18 cellular contexts compared by ENCODE assay signal in genomic region chr1:157442065-157442464, GRCh38.
A peak's percentile ranks its signal among the peaks of the same experiment; 100 is the strongest.
DNase-seq lines count a peak whose midpoint lies in the region; ATAC-seq, FAIRE-seq and TF ChIP-seq lines count a peak whose summit lies in the region.
"Had no signal": no experiment of that assay in that cellular context is flagged by ENCODE, and none has a peak within 500 bp of the region (broad histone marks: within the 10 kb centered on the region; RNA-seq: fewer than 3 reads in every experiment).

No MANE protein-coding gene starts in this region.

- H3K9me2 ChIP-seq in PC-3 (replicated peaks; ENCODE audit: low read length) = no peaks in the 10 kb centered on the region

- FAIRE-seq in HepG2 (lab: Jason Lieb, UNC) = no peak
- FAIRE-seq in frontal cortex (lab: Jason Lieb, UNC) = no peak
- FAIRE-seq: A204.1 had no signal

- H3K79me1 ChIP-seq in neuronal stem cell (ENCODE audit: low read depth, low read length) = no peaks in the 10 kb centered on the region

- no peaks in the 10 kb centered on the region for H3F3A ChIP-seq in PC-3 (ENCODE audit: low read length, unreplicated experiment)

- BruUV-seq in HepG2 (replicated peaks; lab: Mats Ljungman, UMichigan) (no TSS peak), PC-3 (replicated peaks; lab: Mats Ljungman, UMichigan) (no TSS peak), MCF 10A (replicated peaks; lab: Mats Ljungman, UMichigan) (no TSS peak)

- TF ChIP-seq EP300 in HepG2 (IDR thresholded peaks at IDR 0.05; ENCODE audit: low read depth in 2 of 2, low read length in 2 of 2) = no peak
- TF ChIP-seq EP300 in HepG2 (CRISPR knock-in tag; IDR thresholded peaks at IDR 0.05; ENCODE audit: borderline replicate concordance) = no peak

- no peak overlapping the region for H4K8ac ChIP-seq in neuronal stem cell (ENCODE audit: low read depth, low read length)

- TF ChIP-seq CTCF in endodermal cell (conservative IDR thresholded peaks at IDR 0.05) = no peak
- no peak for TF ChIP-seq CTCF in HepG2 (CRISPR knock-in tag; IDR thresholded peaks at IDR 0.05)
- TF ChIP-seq CTCF in PC-3 (conservative IDR thresholded peaks at IDR 0.05; ENCODE audit: low read depth, low read length) = no peak
- no peak for TF ChIP-seq CTCF in MCF 10A (IDR thresholded peaks at IDR 0.05; ENCODE audit: unreplicated experiment)

- H2BK15ac ChIP-seq in neuronal stem cell (ENCODE audit: low read length) = no peak overlapping the region

- CTCF ChIA-PET in HepG2 (lab: Yijun Ruan, JAX; ENCODE audit: low intra/inter-chr PET ratio, low total read pairs) = no interaction called here
- CTCF ChIA-PET in PC-3 (lab: Charles Lee) = no interaction called here
- CTCF ChIA-PET in MCF 10A (lab: Yijun Ruan, JAX) = interaction anchor here (1.0 kb wide), 1 partner anchor 64 kb away, joined by 4 read pairs; no protein-coding TSS in a partner anchor

- H3K4me3 ChIP-seq in endodermal cell (ENCODE audit: low read length) (no peak overlapping the region), HepG2 (replicated peaks in 1 of 3; ENCODE audit: insufficient read depth in 1 of 3, low read depth in 2 of 3, low read length in 3 of 3) (no peak overlapping the region), neuronal stem cell (ENCODE audit: low read length in 2 of 2) (no peak overlapping the region), PC-3 (ENCODE audit: low read length) (no peak overlapping the region)
- H3K4me3 ChIP-seq: GM23338 had no signal

- no peak for TF ChIP-seq RAD21 in HepG2 (CRISPR knock-in tag; IDR thresholded peaks at IDR 0.05)

- peaks cover 17% of the 10 kb centered on the region for H3K4me1 ChIP-seq in endodermal cell (ENCODE audit: control insufficient read depth, insufficient read depth, low read length)
- H3K4me1 ChIP-seq in HepG2 (ENCODE audit: insufficient read depth, low read length) = peaks cover 33% of the 10 kb centered on the region
- H3K4me1 ChIP-seq in neuronal stem cell (ENCODE audit: control insufficient read depth in 2 of 2, insufficient read depth in 1 of 2, low read depth in 1 of 2, low read length in 2 of 2) = peaks cover 0 to 4% of the 10 kb centered on the region in 2 donors
- H3K4me1 ChIP-seq in PC-3 (ENCODE audit: insufficient read depth, low read length) = no peaks in the 10 kb centered on the region

- peak; percentile 10 for DNase-seq in Caki2 (ENCODE audit: low read depth)
- no peak for DNase-seq in endodermal cell
- DNase-seq in HepG2 (ENCODE audit: low spot score) = peak; percentile 54
- no peak for DNase-seq in neuronal stem cell (ENCODE audit: low spot score)
- no peak for DNase-seq in NCI-H446 (lab: John Stamatoyannopoulos, UW)
- no peak for DNase-seq in PC-3
- DNase-seq in frontal cortex (ENCODE audit: low spot score in 2 of 2) = no peak
- DNase-seq in MCF 10A (ENCODE audit: unreplicated experiment) = no peak
- DNase-seq: Calu3, NCI-H1417, NCI-H1930, NCI-H2171, NCI-H774, RPMI8226 had no signal

- H3K36me3 Mint-ChIP-seq in endodermal cell (ENCODE audit: low read depth) (no peaks in the 10 kb centered on the region), MCF 10A (ENCODE audit: insufficient read depth, unreplicated experiment) (no peaks in the 10 kb centered on the region)
- H3K36me3 Mint-ChIP-seq: CD14-positive monocyte, IgD-negative memory B cell had no signal

- no peaks in the 10 kb centered on the region for H3K27me3 Mint-ChIP-seq in endodermal cell (ENCODE audit: insufficient read depth)
- H3K27me3 Mint-ChIP-seq in MCF 10A (ENCODE audit: insufficient read depth, unreplicated experiment) = no peaks in the 10 kb centered on the region
- H3K27me3 Mint-ChIP-seq: IgD-negative memory B cell had no signal

- H3K79me2 ChIP-seq in HepG2 (ENCODE audit: insufficient read depth, low read length) = no peaks in the 10 kb centered on the region
- H3K79me2 ChIP-seq in PC-3 (ENCODE audit: low read length) = no peaks in the 10 kb centered on the region

- H2BK12ac ChIP-seq in neuronal stem cell (ENCODE audit: low read length) = no peak overlapping the region

- H4K91ac ChIP-seq in neuronal stem cell (ENCODE audit: low read depth, low read length, poor library complexity) = no peak overlapping the region

- no peak for TF ChIP-seq POLR2A in HepG2 (IDR thresholded peaks at IDR 0.05; ENCODE audit: insufficient read depth in 1 of 2, low read depth in 2 of 2, low read length in 2 of 2)

- H3K14ac ChIP-seq in neuronal stem cell (ENCODE audit: low read length) = no peak overlapping the region

- H3K18ac ChIP-seq in neuronal stem cell (ENCODE audit: low read length) = no peak overlapping the region

- no peak overlapping the region for H3K9ac ChIP-seq in endodermal cell (ENCODE audit: extremely low read depth, low read length, poor library complexity, severe bottlenecking)
- H3K9ac ChIP-seq in HepG2 (ENCODE audit: insufficient read depth, low read depth, low read length) = no peak overlapping the region
- no peak overlapping the region for H3K9ac ChIP-seq in neuronal stem cell (ENCODE audit: low read depth, low read length, poor library complexity)
- no peak overlapping the region for H3K9ac ChIP-seq in PC-3 (ENCODE audit: low read length)

- intact Hi-C loops in HepG2 (cut with micrococcal nuclease; ENCODE audit: unreplicated experiment) (no loop called here), PC-3 (cut with micrococcal nuclease) (no loop called here), MCF 10A (cut with micrococcal nuclease) (no loop called here)

- H3K4me1 Mint-ChIP-seq in endodermal cell = peaks cover 37% of the 10 kb centered on the region
- H3K4me1 Mint-ChIP-seq in MCF 10A (ENCODE audit: insufficient read depth, unreplicated experiment) = peaks cover 15% of the 10 kb centered on the region
- H3K4me1 Mint-ChIP-seq: IgD-negative memory B cell had no signal

- no peak overlapping the region for H2AFZ ChIP-seq in HepG2 (ENCODE audit: low read length)
- no peak overlapping the region for H2AFZ ChIP-seq in neuronal stem cell (ENCODE audit: low read length)
- no peak overlapping the region for H2AFZ ChIP-seq in PC-3 (ENCODE audit: low read length)
- H2AFZ ChIP-seq: GM23338 had no signal

- 89% methylated on average over 1 of the region's 1 CpG; no CpG with 5 or more reads in 1 of the 2 experiments for WGBS in endodermal cell (ENCODE audit: insufficient coverage in 1 of 2, insufficient read length in 1 of 2), 2 experiments
- 7% methylated on average over 1 of the region's 1 CpG for WGBS in HepG2 (ENCODE audit: low lambda C conversion rate)
- WGBS in neuronal stem cell (ENCODE audit: extremely low coverage in 2 of 2, insufficient read length in 2 of 2, insufficient replicate concordance in 1 of 2), 2 donors = no CpG with 5 or more reads among the region's 1 CpG

- in situ Hi-C loops in Caki2 (cut with HindIII; ENCODE audit: low pct_unique_long_range_greater_than_20kb, low sequenced_read_pairs) = no loop called here
- in situ Hi-C loops in HepG2 (cut with HindIII; ENCODE audit: extremely low pct_ligation_motif_present, low pct_unique_long_range_greater_than_20kb) = no loop called here

- H3K27me3 ChIP-seq in endodermal cell (ENCODE audit: control insufficient read depth, insufficient read depth, low read length, poor library complexity, severe bottlenecking) (no peaks in the 10 kb centered on the region), HepG2 (ENCODE audit: control insufficient read depth in 1 of 2, insufficient read depth in 2 of 2, low read length in 2 of 2) (no peaks in the 10 kb centered on the region; a peak in 1 of 5 replicates), neuronal stem cell (ENCODE audit: control insufficient read depth in 3 of 3, insufficient read depth in 3 of 3, low read depth in 1 of 3, low read length in 3 of 3) (no peaks in the 10 kb centered on the region), PC-3 (ENCODE audit: low read length) (peaks cover 12% of the 10 kb centered on the region; the same call in 1 of the 2 replicates)

- no peaks in the 10 kb centered on the region for H3K36me3 ChIP-seq in endodermal cell (ENCODE audit: control insufficient read depth, insufficient read depth, low read length)
- no peaks in the 10 kb centered on the region for H3K36me3 ChIP-seq in HepG2 (replicated peaks in 1 of 2; ENCODE audit: control insufficient read depth in 1 of 2, insufficient read depth in 2 of 2, low read length in 2 of 2)
- H3K36me3 ChIP-seq in neuronal stem cell (replicated peaks in 1 of 2; ENCODE audit: control insufficient read depth in 2 of 2, insufficient read depth in 2 of 2, low read length in 2 of 2) = no peaks in the 10 kb centered on the region
- H3K36me3 ChIP-seq in PC-3 (ENCODE audit: low read depth, low read length) = no peaks in the 10 kb centered on the region

- peaks cover 11% of the 10 kb centered on the region for H3K9me3 Mint-ChIP-seq in endodermal cell
- no peaks in the 10 kb centered on the region for H3K9me3 Mint-ChIP-seq in MCF 10A (ENCODE audit: unreplicated experiment)
- H3K9me3 Mint-ChIP-seq: IgD-negative memory B cell had no signal

- H3K4me2 ChIP-seq in HepG2 (ENCODE audit: low read depth, low read length) (peak overlapping the region; percentile 58), neuronal stem cell (ENCODE audit: insufficient read depth, low read length, poor library complexity, severe bottlenecking) (no peak overlapping the region), PC-3 (ENCODE audit: low read length) (no peak overlapping the region)
- H3K4me2 ChIP-seq: GM23338 had no signal

- H3K9me3 ChIP-seq in endodermal cell (ENCODE audit: control insufficient read depth, low read length) (peaks cover 12% of the 10 kb centered on the region), HepG2 (ENCODE audit: low read length) (no peaks in the 10 kb centered on the region), neuronal stem cell (replicated peaks in 1 of 2; ENCODE audit: control insufficient read depth in 2 of 2, insufficient read depth in 1 of 2, low read depth in 1 of 2, low read length in 2 of 2) (no peaks in the 10 kb centered on the region), PC-3 (ENCODE audit: low read length) (no peaks in the 10 kb centered on the region)

- H4K20me1 ChIP-seq in HepG2 (ENCODE audit: insufficient read depth, low read length) (no peaks in the 10 kb centered on the region), PC-3 (ENCODE audit: low read length) (no peaks in the 10 kb centered on the region)

- peak; percentile 97 for ATAC-seq in HepG2
- no peak for ATAC-seq in PC-3
- ATAC-seq: GM23338 had no signal

- H3K4me3 Mint-ChIP-seq in endodermal cell (peak overlapping the region; percentile 20), MCF 10A (ENCODE audit: unreplicated experiment) (no peak overlapping the region)
- H3K4me3 Mint-ChIP-seq: CD14-positive monocyte, GM23338, IgD-negative memory B cell had no signal

- no peak overlapping the region for H2AK5ac ChIP-seq in neuronal stem cell (ENCODE audit: low read depth, low read length)

- no peak overlapping the region for H2BK120ac ChIP-seq in neuronal stem cell (ENCODE audit: low read depth, low read length)

- H2BK5ac ChIP-seq in neuronal stem cell (ENCODE audit: low read length) = no peak overlapping the region

- H3K27ac ChIP-seq in endodermal cell (ENCODE audit: low read depth, low read length) (no peak overlapping the region), HepG2 (ENCODE audit: extremely low read length, insufficient read depth, low read length) (no peak overlapping the region), neuronal stem cell (replicated peaks; ENCODE audit: low read length) (peak overlapping the region; percentile 33), PC-3 (ENCODE audit: low read length) (no peak overlapping the region)

- POLR2A ChIA-PET in HepG2 (lab: Yijun Ruan, JAX) (no interaction called here), PC-3 (lab: Charles Lee; ENCODE audit: unreplicated experiment) (no interaction called here), MCF 10A (lab: Yijun Ruan, JAX) (no interaction called here)

- H3K4ac ChIP-seq in neuronal stem cell (ENCODE audit: low read length) = no peak overlapping the region

- no peak overlapping the region for H3K23ac ChIP-seq in neuronal stem cell (ENCODE audit: low read depth, low read length, poor library complexity)

- H3K27ac Mint-ChIP-seq in endodermal cell = peak overlapping the region; percentile 72
- no peak overlapping the region for H3K27ac Mint-ChIP-seq in MCF 10A (ENCODE audit: low read depth, unreplicated experiment)
- H3K27ac Mint-ChIP-seq: CD14-positive monocyte, GM23338, IgD-negative memory B cell had no signal

Comparison
In these comparisons a context has a peak if more than half of its experiments do, and no peak if none do; other contexts are left out.
1. DNase-seq: peak in Caki2 (single experiment) and HepG2 (single experiment); none in endodermal cell (single experiment), neuronal stem cell (single experiment), NCI-H446 (0 of 2), PC-3 (single experiment), frontal cortex (0 of 2) and MCF 10A (single experiment).